ENCODE assay signal across 8 cellular contexts in the genomic region with DNA sequence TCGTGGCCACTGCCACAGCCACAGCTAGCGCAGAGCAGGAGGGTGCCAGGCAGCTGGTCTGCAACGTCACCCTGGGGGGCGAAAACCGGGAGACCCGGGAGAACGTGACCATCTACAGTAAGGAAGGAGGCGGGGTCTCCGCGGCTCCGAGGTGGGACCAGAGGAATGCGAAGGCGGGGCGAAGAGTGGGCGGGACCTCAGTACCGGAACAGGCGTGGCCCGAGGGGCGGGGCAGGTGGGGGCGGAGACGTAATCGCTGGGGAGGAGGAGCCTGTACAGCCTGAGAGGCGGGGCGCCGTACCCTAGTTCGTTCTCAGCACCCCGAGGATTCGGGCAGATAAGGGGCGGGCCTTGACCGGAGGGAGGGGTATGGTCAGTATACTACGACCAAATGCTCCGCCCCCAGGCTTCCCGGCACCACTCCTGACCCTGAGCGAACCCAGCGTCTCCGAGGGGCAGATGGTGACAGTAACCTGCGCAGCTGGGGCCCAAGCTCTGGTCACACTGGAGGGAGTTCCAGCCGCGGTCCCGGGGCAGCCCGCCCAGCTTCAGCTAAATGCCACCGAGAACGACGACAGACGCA. TPM values are rescaled to one million over a fixed set of nuclear protein-coding genes. Genes with fewer than 3 reads are reported as not detected.
DNase-seq lines count a peak whose midpoint lies in the region; ATAC-seq and TF ChIP-seq lines count a peak whose summit lies in the region.

No MANE protein-coding gene starts in this region.

- CTCF ChIA-PET in activated CD4-positive, alpha-beta memory T cell treated with anti-CD3 and anti-CD28 coated beads for 36 hours (lab: Charles Lee) = interaction anchor here (0.6 to 6.5 kb wide), 7 partner anchors 22 to 136 kb away, joined by 3 to 39 read pairs (median 8); a partner anchor contains a TSS

- POLR2A ChIA-PET in activated CD4-positive, alpha-beta memory T cell treated with anti-CD3 and anti-CD28 coated beads for 36 hours (lab: Charles Lee) = interaction anchor here (0.9 to 1.7 kb wide), 3 partner anchors 21 to 88 kb away, joined by 3 to 7 read pairs (median 6); a partner anchor contains a TSS

- no peaks in the 10 kb centered on the region for H3K36me3 ChIP-seq in effector memory CD4-positive, alpha-beta T cell (ENCODE audit: control insufficient read depth, insufficient read depth, low read length)
- H3K36me3 ChIP-seq in mesodermal cell (ENCODE audit: control insufficient read depth, insufficient read depth, low read length) = no peaks in the 10 kb centered on the region

- 2% methylated on average over 33 to 42 of the region's 45 CpGs for WGBS in mesodermal cell (ENCODE audit: insufficient coverage in 2 of 2), 2 experiments

- peak overlapping the region; percentile 75 to 94 for H3K4me3 Mint-ChIP-seq in CD14-positive monocyte
- H3K4me3 Mint-ChIP-seq in activated CD4-positive, alpha-beta memory T cell treated with anti-CD3 and anti-CD28 coated beads for 36 hours = peak overlapping the region; percentile 68

- ATAC-seq in GM21786 (IDR thresholded peaks at IDR 0.05; ENCODE audit: unreplicated experiment) (peak; percentile 50), HG02759 (IDR thresholded peaks at IDR 0.05; ENCODE audit: unreplicated experiment) (no peak)

- H3K27me3 Mint-ChIP-seq in CD14-positive monocyte (ENCODE audit: low read depth in 3 of 3) = peaks cover 82 to 97% (median 91%) of the 10 kb centered on the region in 3 donors
- peaks cover 76% of the 10 kb centered on the region for H3K27me3 Mint-ChIP-seq in activated CD4-positive, alpha-beta memory T cell treated with anti-CD3 and anti-CD28 coated beads for 36 hours

- DNase-seq in CD14-positive monocyte (ENCODE audit: low spot score) = peak; percentile 84
- peak; percentile 24 for DNase-seq in NCI-H1694 treated with DMSO at 0.1 percent for 48 hours (lab: John Stamatoyannopoulos, UW)
- peak; percentile 87 for DNase-seq in activated CD4-positive, alpha-beta memory T cell treated with anti-CD3 and anti-CD28 coated beads for 36 hours
- DNase-seq in effector memory CD4-positive, alpha-beta T cell = peak in 2 of 3 donors; percentile 59 to 61
- DNase-seq in stimulated activated CD8-positive, alpha-beta memory T cell treated with anti-CD3 and anti-CD28 coated beads, Interleukin-4, amount 100 ng/mL, for 48 hours = peak; percentile 96

- peak overlapping the region in 6 of 7 donors; percentile 54 to 90 (median 80) for H3K27ac Mint-ChIP-seq in CD14-positive monocyte
- H3K27ac Mint-ChIP-seq in activated CD4-positive, alpha-beta memory T cell treated with anti-CD3 and anti-CD28 coated beads for 36 hours = no peak overlapping the region

- no peak for TF ChIP-seq CTCF in CD14-positive monocyte (IDR thresholded peaks at IDR 0.05)

- H3K9me3 Mint-ChIP-seq in CD14-positive monocyte = peaks cover 0 to 56% (median 31%) of the 10 kb centered on the region in 7 donors
- no peaks in the 10 kb centered on the region for H3K9me3 Mint-ChIP-seq in activated CD4-positive, alpha-beta memory T cell treated with anti-CD3 and anti-CD28 coated beads for 36 hours

- H3K36me3 Mint-ChIP-seq in CD14-positive monocyte = peaks cover 19 to 26% of the 10 kb centered on the region in 2 donors
- peaks cover 2% of the 10 kb centered on the region for H3K36me3 Mint-ChIP-seq in activated CD4-positive, alpha-beta memory T cell treated with anti-CD3 and anti-CD28 coated beads for 36 hours

- H3K27me3 ChIP-seq in effector memory CD4-positive, alpha-beta T cell (replicated peaks; ENCODE audit: control insufficient read depth, insufficient read depth, low read length, poor library complexity, severe bottlenecking) = peaks cover 78% of the 10 kb centered on the region

- H3K4me1 ChIP-seq in effector memory CD4-positive, alpha-beta T cell (ENCODE audit: control insufficient read depth, insufficient read depth, low read length, poor library complexity, severe bottlenecking) = peaks cover 74% of the 10 kb centered on the region
- H3K4me1 ChIP-seq in mesodermal cell (ENCODE audit: control insufficient read depth, insufficient read depth, low read length, poor library complexity, severe bottlenecking) = peaks cover 14% of the 10 kb centered on the region

- H3K4me3 ChIP-seq in effector memory CD4-positive, alpha-beta T cell (ENCODE audit: insufficient read depth, low read depth, low read length, poor library complexity, severe bottlenecking) = peak overlapping the region; percentile 54
- H3K4me3 ChIP-seq in mesodermal cell (ENCODE audit: extremely low read depth, insufficient read depth, low read length, poor library complexity, severe bottlenecking) = peak overlapping the region; percentile 6

- intact Hi-C loops in CD14-positive monocyte (cut with micrococcal nuclease) = no loop called here
- intact Hi-C loops in activated CD4-positive, alpha-beta memory T cell treated with anti-CD3 and anti-CD28 coated beads for 36 hours (cut with micrococcal nuclease) = loop anchor here (5.0 kb wide), 1 partner anchor 275 kb away; a partner anchor contains a TSS

- no peak overlapping the region for H3K27ac ChIP-seq in effector memory CD4-positive, alpha-beta T cell (ENCODE audit: insufficient read depth, low read length, poor library complexity, severe bottlenecking)
- H3K27ac ChIP-seq in mesodermal cell (ENCODE audit: low read depth, low read length, severe bottlenecking) = no peak overlapping the region

- no peaks in the 10 kb centered on the region for H3K9me3 ChIP-seq in effector memory CD4-positive, alpha-beta T cell (ENCODE audit: control insufficient read depth, low read length)
- no peaks in the 10 kb centered on the region for H3K9me3 ChIP-seq in mesodermal cell (ENCODE audit: control insufficient read depth, low read length)

- peaks cover 74% of the 10 kb centered on the region for H3K4me1 Mint-ChIP-seq in CD14-positive monocyte
- peaks cover 61% of the 10 kb centered on the region for H3K4me1 Mint-ChIP-seq in activated CD4-positive, alpha-beta memory T cell treated with anti-CD3 and anti-CD28 coated beads for 36 hours (ENCODE audit: low read depth)

RNA-seq across cellular contexts. Expression of a gene that starts 2.5 kb away (rescaled TPM):
- polyA plus RNA-seq in CD14-positive monocyte = under 1 TPM in 1 of 2 donors, not detected in 1; 0.21 TPM
- total RNA-seq in activated CD4-positive, alpha-beta memory T cell treated with anti-CD3 and anti-CD28 coated beads for 36 hours = 1 to 10 TPM; 1.1 to 1.3 TPM
- 2.5 TPM for polyA plus RNA-seq in mesodermal cell (2013, experiment 1 of 2)
- 0.86 TPM for polyA plus RNA-seq in mesodermal cell (2013, experiment 2 of 2)

RNA-seq across cellular contexts. Expression of a gene that starts 5.5 kb away (rescaled TPM):
- 10 to 100 TPM in 1 of 2 donors, 1 to 10 TPM in 1; 5.5 to 17.3 TPM for polyA plus RNA-seq in CD14-positive monocyte
- total RNA-seq in activated CD4-positive, alpha-beta memory T cell treated with anti-CD3 and anti-CD28 coated beads for 36 hours = under 1 TPM; 0.34 to 0.59 TPM
- 1.9 TPM for polyA plus RNA-seq in mesodermal cell (2013, experiment 1 of 2)
- 1.7 TPM for polyA plus RNA-seq in mesodermal cell (2013, experiment 2 of 2)

RNA-seq across cellular contexts. Expression of a gene that starts 17.3 kb away (rescaled TPM):
- 10 to 100 TPM in 1 of 2 donors, 1 to 10 TPM in 1; 9.4 to 11.7 TPM for polyA plus RNA-seq in CD14-positive monocyte
- 1 to 10 TPM in 1 of 2 experiments, under 1 TPM in 1; 0.85 to 2.0 TPM for total RNA-seq in activated CD4-positive, alpha-beta memory T cell treated with anti-CD3 and anti-CD28 coated beads for 36 hours
- 5.6 TPM for polyA plus RNA-seq in mesodermal cell (2013, experiment 1 of 2)
- 1.7 TPM for polyA plus RNA-seq in mesodermal cell (2013, experiment 2 of 2)

RNA-seq across cellular contexts. Expression of a gene that starts 21.4 kb away (rescaled TPM):
- polyA plus RNA-seq in CD14-positive monocyte = 10 to 100 TPM; 21.6 to 40.8 TPM
- total RNA-seq in activated CD4-positive, alpha-beta memory T cell treated with anti-CD3 and anti-CD28 coated beads for 36 hours = 10 to 100 TPM; 45.2 to 46.4 TPM
- polyA plus RNA-seq in mesodermal cell (2013, experiment 1 of 2) = 6.0 TPM
- polyA plus RNA-seq in mesodermal cell (2013, experiment 2 of 2) = 4.5 TPM

RNA-seq across cellular contexts. Expression of a gene that starts 23.5 kb away (rescaled TPM):
- polyA plus RNA-seq in CD14-positive monocyte = 1 to 10 TPM; 5.5 to 6.8 TPM
- total RNA-seq in activated CD4-positive, alpha-beta memory T cell treated with anti-CD3 and anti-CD28 coated beads for 36 hours = 10 to 100 TPM in 1 of 2 experiments, 1 to 10 TPM in 1; 9.9 to 12.2 TPM
- 14.1 TPM for polyA plus RNA-seq in mesodermal cell (2013, experiment 1 of 2)
- polyA plus RNA-seq in mesodermal cell (2013, experiment 2 of 2) = 13.8 TPM

Comparison
In these comparisons a context has a peak if more than half of its experiments do, and no peak if none do; other contexts are left out.
1. DNase-seq: peak in every context shown above with its lines; median percentile 96 in stimulated activated CD8-positive, alpha-beta memory T cell treated with anti-CD3 and anti-CD28 coated beads, Interleukin-4, amount 100 ng/mL, for 48 hours; 87 in activated CD4-positive, alpha-beta memory T cell treated with anti-CD3 and anti-CD28 coated beads for 36 hours; 84 in CD14-positive monocyte; 60 in effector memory CD4-positive, alpha-beta T cell; 24 in NCI-H1694 treated with DMSO at 0.1 percent for 48 hours.